Comparison of ENCODE assay signal across 8 cellular contexts in genomic region chr2:152718047-152718908, GRCh38. TPM values are rescaled to one million over a fixed set of nuclear protein-coding genes. Genes with fewer than 3 reads are reported as not detected.
DNase-seq lines count a peak whose midpoint lies in the region; ATAC-seq and TF ChIP-seq lines count a peak whose summit lies in the region.

Gene ARL6IP6 (plus strand): TSS chr2:152718620. CDS start chr2:152718625, 5 bp downstream.

- TF ChIP-seq POLR2A in GM15510 (IDR thresholded peaks at IDR 0.05; ENCODE audit: borderline replicate concordance, extremely low read depth, insufficient read length) (peak; percentile 85), adrenal gland (IDR thresholded peaks at IDR 0.05) (peak; percentile 34 to 84), transverse colon (IDR thresholded peaks at IDR 0.05) (peak; percentile 95)

- peak; percentile 62 for ATAC-seq in HG02884 (IDR thresholded peaks at IDR 0.05; ENCODE audit: unreplicated experiment)

- DNase-seq in NCI-H146 treated with DMSO at 0.1 percent for 48 hours (lab: John Stamatoyannopoulos, UW; ENCODE audit: unreplicated experiment) (peak; percentile 71), T-helper 1 cell (peak; percentile 85 to 95 (median 89)), adrenal gland (peak; percentile 94 to 96 (median 95)), cardiac septum (ENCODE audit: low spot score) (peak; percentile 98), pons (ENCODE audit: low spot score) (peak; percentile 92), transverse colon (peak; percentile 95)

- H3K36me3 ChIP-seq in adrenal gland (replicated peaks in 1 of 2), result no peaks in the 10 kb centered on the region
- peaks cover 0 to 3% (median 0%) of the 10 kb centered on the region in 4 donors for H3K36me3 ChIP-seq in transverse colon

- TF ChIP-seq CTCF in adrenal gland (IDR thresholded peaks at IDR 0.05) (no peak), transverse colon (IDR thresholded peaks at IDR 0.05) (no peak)

- H3K27me3 ChIP-seq in adrenal gland (no peaks in the 10 kb centered on the region), transverse colon (no peaks in the 10 kb centered on the region)

- peak within 1 kb of the TSS; percentile 25 to 97 (median 96) for H3K4me3 ChIP-seq in adrenal gland
- H3K4me3 ChIP-seq in transverse colon, result peak within 1 kb of the TSS; percentile 67 to 98 (median 80)

- intact Hi-C loops in adrenal gland (cut with DNase I), result no loop called here
- intact Hi-C loops in cardiac septum (cut with DNase I), result loop anchor here (5.0 to 10.0 kb wide), 2 partner anchors 383 to 541 kb away; partner anchors contain the start of genes FMNL2 and STAM2
- intact Hi-C loops in transverse colon (cut with DNase I; ENCODE audit: low total_unique reads), result no loop called here

- no peak for TF ChIP-seq EP300 in transverse colon (IDR thresholded peaks at IDR 0.05; ENCODE audit: low read depth)

- peak within 1 kb of the TSS; percentile 96 to 98 (median 98) for H3K27ac ChIP-seq in adrenal gland
- H3K27ac ChIP-seq in transverse colon, result peak within 1 kb of the TSS; percentile 96 to 99 (median 98)

- peaks cover 0 to 39% of the 10 kb centered on the region in 2 donors for H3K4me1 ChIP-seq in adrenal gland (replicated peaks in 1 of 2)
- H3K4me1 ChIP-seq in transverse colon, result peaks cover 16 to 43% (median 35%) of the 10 kb centered on the region in 4 donors

- in situ Hi-C loops in transverse colon (cut with MboI; ENCODE audit: low pct_ligation_motif_present in 1 of 4, low pct_unique_long_range_greater_than_20kb in 1 of 4, low sequenced_read_pairs in 3 of 4), result no loop called here

- H3K9me3 ChIP-seq in adrenal gland (replicated peaks in 1 of 3), result no peaks in the 10 kb centered on the region
- no peaks in the 10 kb centered on the region for H3K9me3 ChIP-seq in transverse colon

- WGBS in adrenal gland, 4 donors, result 0 to 1% (median 0%) methylated on average over 35 to 88 of the region's 88 CpGs
- WGBS in transverse colon (ENCODE audit: low coverage in 1 of 2), 2 donors, result 0% methylated on average over 2 to 87 of the region's 88 CpGs

RNA-seq across cellular contexts. Expression of gene ARL6IP6, which starts in this region (rescaled TPM):
- 10 to 100 TPM in 5 of 8 donors, 1 to 10 TPM in 3; 5.0 to 21.0 (median 12.9) TPM for total RNA-seq in adrenal gland
- polyA plus RNA-seq in adrenal gland, result 10 to 100 TPM in 2 of 3 donors, 1 to 10 TPM in 1; 5.6 to 11.5 (median 11.3) TPM
- 6.4 TPM for total RNA-seq in cardiac septum
- total RNA-seq in transverse colon, result 10 to 100 TPM; 11.2 to 28.3 (median 22.0) TPM

Comparison
In these comparisons a context has a peak if more than half of its experiments do, and no peak if none do; other contexts are left out.
1. Peak in every context shown above with its lines: DNase-seq, ATAC-seq, H3K4me3 ChIP-seq and H3K27ac ChIP-seq.